12 cellular contexts compared by ENCODE assay signal in genomic region chr17:7018331-7018964, GRCh38. TPM values are rescaled to one million over a fixed set of nuclear protein-coding genes. Genes with fewer than 3 reads are reported as not detected.
DNase-seq lines count a peak whose midpoint lies in the region; ATAC-seq and TF ChIP-seq lines count a peak whose summit lies in the region.
"Had no signal": no experiment of that assay in that cellular context is flagged by ENCODE, and none has a peak within 500 bp of the region (broad histone marks: within the 10 kb centered on the region; RNA-seq: fewer than 3 reads in every experiment).

No MANE protein-coding gene starts in this region.

- H3K4me1 ChIP-seq in ascending aorta (peaks cover 26 to 44% of the 10 kb centered on the region in 2 donors), right lobe of liver (peaks cover 0 to 14% (median 5%) of the 10 kb centered on the region in 4 donors)

- peaks cover 2% of the 10 kb centered on the region for H3K36me3 Mint-ChIP-seq in IgD-negative memory B cell
- peaks cover 20% of the 10 kb centered on the region for H3K36me3 Mint-ChIP-seq in stimulated activated memory B cell treated with anti-CD40 and anti-IgM and Interleukin-4, amounts not matched to agents 10 μg/mL and 1 μg/mL and 100 μg/mL, for 72 hours
- H3K36me3 Mint-ChIP-seq in activated naive CD4-positive, alpha-beta T cell treated with anti-CD3 and anti-CD28 coated beads, Interleukin-2, amount 50 U/mL, for 72 hours: peaks cover 19 to 25% of the 10 kb centered on the region in 2 donors

- peak overlapping the region in 1 of 4 donors; percentile 91 for H3K4me3 Mint-ChIP-seq in IgD-negative memory B cell
- H3K4me3 Mint-ChIP-seq in stimulated activated memory B cell treated with anti-CD40 and anti-IgM and Interleukin-4, amounts not matched to agents 10 μg/mL and 1 μg/mL and 100 μg/mL, for 72 hours: no peak overlapping the region

- TF ChIP-seq POLR2A in right lobe of liver (IDR thresholded peaks at IDR 0.05): no peak

- in situ Hi-C loops in GM13976 (cut with MboI; ENCODE audit: low sequenced_read_pairs, unreplicated experiment): loop anchor here (25.0 kb wide), 1 partner anchor 356 kb away; the partner anchor contains the start of genes C17orf100 and MED31

- no peaks in the 10 kb centered on the region for H3K9me3 ChIP-seq in ascending aorta
- no peaks in the 10 kb centered on the region for H3K9me3 ChIP-seq in right lobe of liver

- H3K27me3 ChIP-seq in ascending aorta (peaks cover 14% of the 10 kb centered on the region), right lobe of liver (no peaks in the 10 kb centered on the region)

- H3K36me3 ChIP-seq in ascending aorta (peaks cover 6 to 8% of the 10 kb centered on the region in 2 donors), right lobe of liver (no peaks in the 10 kb centered on the region)

- H3K27me3 Mint-ChIP-seq in IgD-negative memory B cell: no peaks in the 10 kb centered on the region
- no peaks in the 10 kb centered on the region for H3K27me3 Mint-ChIP-seq in stimulated activated memory B cell treated with anti-CD40 and anti-IgM and Interleukin-4, amounts not matched to agents 10 μg/mL and 1 μg/mL and 100 μg/mL, for 72 hours

- H3K9me3 Mint-ChIP-seq in IgD-negative memory B cell: no peaks in the 10 kb centered on the region
- H3K9me3 Mint-ChIP-seq in stimulated activated memory B cell treated with anti-CD40 and anti-IgM and Interleukin-4, amounts not matched to agents 10 μg/mL and 1 μg/mL and 100 μg/mL, for 72 hours: no peaks in the 10 kb centered on the region
- H3K9me3 Mint-ChIP-seq in activated naive CD4-positive, alpha-beta T cell treated with anti-CD3 and anti-CD28 coated beads, Interleukin-2, amount 50 U/mL, for 72 hours: no peaks in the 10 kb centered on the region
- H3K9me3 Mint-ChIP-seq: activated naive CD4-positive, alpha-beta T cell treated with anti-CD3 and anti-CD28 coated beads, Interleukin-2, amount 10 ng/mL, durations not matched to agents 7 days and 5 days had no signal

- peak overlapping the region in 2 of 3 donors; percentile 25 to 96 for H3K27ac Mint-ChIP-seq in IgD-negative memory B cell
- peak overlapping the region; percentile 99 for H3K27ac Mint-ChIP-seq in stimulated activated memory B cell treated with anti-CD40 and anti-IgM and Interleukin-4, amounts not matched to agents 10 μg/mL and 1 μg/mL and 100 μg/mL, for 72 hours
- H3K27ac Mint-ChIP-seq in activated naive CD4-positive, alpha-beta T cell treated with anti-CD3 and anti-CD28 coated beads, Interleukin-2, amount 50 U/mL, for 72 hours: no peak overlapping the region

- 68% methylated on average over 3 of the region's 10 CpGs for WGBS in right lobe of liver (ENCODE audit: insufficient coverage, low coverage, low lambda C conversion rate, missing lambda C conversion rate)

- H3K4me1 Mint-ChIP-seq in IgD-negative memory B cell: peaks cover 25 to 34% (median 33%) of the 10 kb centered on the region in 3 donors
- H3K4me1 Mint-ChIP-seq in stimulated activated memory B cell treated with anti-CD40 and anti-IgM and Interleukin-4, amounts not matched to agents 10 μg/mL and 1 μg/mL and 100 μg/mL, for 72 hours: peaks cover 76% of the 10 kb centered on the region

- peak in 1 of 2 donors; percentile 85 for DNase-seq in ascending aorta (ENCODE audit: low spot score in 2 of 2)
- DNase-seq in right lobe of liver: no peak
- no peak for DNase-seq in dedifferentiated amniotic fluid mesenchymal stem cell (ENCODE audit: extremely low spot score)
- DNase-seq in DMS53 (lab: John Stamatoyannopoulos, UW): no peak
- no peak for DNase-seq in GM13976 (ENCODE audit: low spot score)
- DNase-seq in activated naive CD4-positive, alpha-beta T cell treated with anti-CD3 and anti-CD28 coated beads, Interleukin-2, amount 50 U/mL, for 72 hours (ENCODE audit: low spot score in 2 of 2): no peak
- DNase-seq: activated naive CD4-positive, alpha-beta T cell treated with anti-CD3 and anti-CD28 coated beads, Interleukin-2, amount 10 ng/mL, durations not matched to agents 7 days and 5 days; NCI-H510A treated with DMSO at 0.1 percent for 48 hours; occipital lobe had no signal

- peak overlapping the region; percentile 55 to 72 for H3K4me3 ChIP-seq in ascending aorta
- H3K4me3 ChIP-seq in right lobe of liver: peak overlapping the region in 2 of 3 donors; percentile 2 to 58

- intact Hi-C loops in ascending aorta (cut with DNase I) (loop anchor here (10.0 kb wide), 5 partner anchors 264 to 1824 kb away; partner anchors contain the start of genes NUP88, PIMREG, XAF1 and ZNF594), right lobe of liver (cut with DNase I) (no loop called here)

- TF ChIP-seq CTCF in ascending aorta (IDR thresholded peaks at IDR 0.05) (no peak), right lobe of liver (IDR thresholded peaks at IDR 0.05) (no peak), GM13976 (IDR thresholded peaks at IDR 0.05; ENCODE audit: borderline replicate concordance, control extremely low read depth, extremely low read depth, insufficient read depth, missing control alignments) (no peak)

- ATAC-seq in right lobe of liver: no peak
- ATAC-seq in stimulated activated memory B cell treated with anti-CD40 and anti-IgM and Interleukin-4, amounts not matched to agents 10 μg/mL and 1 μg/mL and 100 μg/mL, for 72 hours: no peak
- ATAC-seq in activated naive CD4-positive, alpha-beta T cell treated with anti-CD3 and anti-CD28 coated beads, Interleukin-2, amount 50 U/mL, for 72 hours: no peak

- H3K27ac ChIP-seq in ascending aorta (peak overlapping the region; percentile 98 to 99), right lobe of liver (peak overlapping the region; percentile 47 to 73 (median 53))

RNA-seq across cellular contexts. Expression of gene BCL6B, which starts 4.4 kb away (rescaled TPM):
- polyA plus RNA-seq in IgD-negative memory B cell: 0.33 TPM
- total RNA-seq in ascending aorta (16.4 TPM), right lobe of liver (1 to 10 TPM in 5 of 6 experiments, under 1 TPM in 1; 0.71 to 3.5 (median 1.5) TPM)
- under 1 TPM; 0.59 to 0.86 TPM for total RNA-seq in activated naive CD4-positive, alpha-beta T cell treated with anti-CD3 and anti-CD28 coated beads, Interleukin-2, amount 50 U/mL, for 72 hours

RNA-seq across cellular contexts. Expression of gene RNASEK, which starts 6.0 kb away (rescaled TPM):
- 984 TPM for polyA plus RNA-seq in IgD-negative memory B cell
- 156 TPM for total RNA-seq in ascending aorta
- total RNA-seq in right lobe of liver: 100 to 1,000 TPM in 3 of 6 experiments, 10 to 100 TPM in 3; 72.5 to 141 (median 108) TPM
- total RNA-seq in activated naive CD4-positive, alpha-beta T cell treated with anti-CD3 and anti-CD28 coated beads, Interleukin-2, amount 50 U/mL, for 72 hours: 100 to 1,000 TPM; 127 to 217 TPM

RNA-seq across cellular contexts. Expression of gene SLC16A13, which starts 17.4 kb away (rescaled TPM):
- 3.3 TPM for polyA plus RNA-seq in IgD-negative memory B cell
- total RNA-seq in ascending aorta: 1.5 TPM
- total RNA-seq in right lobe of liver: 10 to 100 TPM; 14.7 to 66.4 (median 39.5) TPM
- 10 to 100 TPM in 1 of 2 donors, 1 to 10 TPM in 1; 5.0 to 10.5 TPM for total RNA-seq in activated naive CD4-positive, alpha-beta T cell treated with anti-CD3 and anti-CD28 coated beads, Interleukin-2, amount 50 U/mL, for 72 hours

RNA-seq across cellular contexts. Expression of gene ALOX12, which starts 22.6 kb away (rescaled TPM):
- polyA plus RNA-seq in IgD-negative memory B cell: 1.4 TPM
- total RNA-seq in ascending aorta (not detected), right lobe of liver (under 1 TPM in 2 of 6 experiments, not detected in 4; 0.17 to 0.27 TPM)
- total RNA-seq in activated naive CD4-positive, alpha-beta T cell treated with anti-CD3 and anti-CD28 coated beads, Interleukin-2, amount 50 U/mL, for 72 hours: not detected
- total RNA-seq: glomerular endothelial cell, occipital lobe had no signal

RNA-seq across cellular contexts. Expression of gene SLC16A11, which starts 25.4 kb away (rescaled TPM):
- 3.4 TPM for polyA plus RNA-seq in IgD-negative memory B cell
- total RNA-seq in ascending aorta (not detected), right lobe of liver (10 to 100 TPM in 1 of 6 experiments, 1 to 10 TPM in 4, under 1 TPM in 1; 0.84 to 10.2 (median 2.4) TPM)
- 1 to 10 TPM in 1 of 2 donors, under 1 TPM in 1; 0.30 to 1.1 TPM for total RNA-seq in activated naive CD4-positive, alpha-beta T cell treated with anti-CD3 and anti-CD28 coated beads, Interleukin-2, amount 50 U/mL, for 72 hours

Comparison
In these comparisons a context has a peak if more than half of its experiments do, and no peak if none do; other contexts are left out.
1. H3K27ac Mint-ChIP-seq: peak in IgD-negative memory B cell (2 of 3) and stimulated activated memory B cell treated with anti-CD40 and anti-IgM and Interleukin-4, amounts not matched to agents 10 μg/mL and 1 μg/mL and 100 μg/mL, for 72 hours (single experiment); none in activated naive CD4-positive, alpha-beta T cell treated with anti-CD3 and anti-CD28 coated beads, Interleukin-2, amount 50 U/mL, for 72 hours (0 of 2).